15 cellular contexts compared by ENCODE assay signal in the genomic region with DNA sequence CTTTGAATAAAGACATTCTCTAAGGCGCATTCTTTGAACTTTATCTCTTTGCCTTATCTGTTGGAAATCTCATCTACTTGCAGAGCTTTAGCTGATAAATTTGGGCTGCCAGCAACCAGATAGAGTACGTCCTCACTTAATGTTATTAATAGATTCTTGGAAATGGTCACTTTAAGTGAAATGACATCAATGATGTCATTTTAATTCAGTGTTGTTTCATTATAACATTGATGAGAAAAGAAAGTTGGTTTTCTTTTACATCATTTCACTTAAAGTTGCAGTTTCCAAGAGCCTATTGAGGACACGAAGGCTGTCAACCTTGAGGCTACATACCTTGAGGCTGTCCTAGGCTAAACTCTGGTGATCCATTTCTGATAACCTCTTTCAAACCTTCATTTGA. TPM values are rescaled to one million over a fixed set of nuclear protein-coding genes. Genes with fewer than 3 reads are reported as not detected.
A peak's percentile ranks its signal among the peaks of the same experiment; 100 is the strongest.
DNase-seq lines count a peak whose midpoint lies in the region; ATAC-seq and TF ChIP-seq lines count a peak whose summit lies in the region.
"Had no signal": no experiment of that assay in that cellular context is flagged by ENCODE, and none has a peak within 500 bp of the region (broad histone marks: within the 10 kb centered on the region; RNA-seq: fewer than 3 reads in every experiment).

No MANE protein-coding gene starts in this region.

- H3K27ac ChIP-seq in CD4-positive, alpha-beta memory T cell (ENCODE audit: low read depth, low read length) = no peak overlapping the region
- H3K27ac ChIP-seq: 22Rv1, BLaER1, GM23248 had no signal

- H3K27ac Mint-ChIP-seq in activated CD4-positive, alpha-beta T cell treated with anti-CD3 and anti-CD28 coated beads for 36 hours = peak overlapping the region; percentile 16
- H3K27ac Mint-ChIP-seq in Caco-2 (ENCODE audit: unreplicated experiment) = peak overlapping the region; percentile 44
- peak overlapping the region; percentile 77 for H3K27ac Mint-ChIP-seq in chondrocyte (ENCODE audit: unreplicated experiment)
- peak overlapping the region; percentile 7 for H3K27ac Mint-ChIP-seq in mesothelial cell of epicardium
- no peak overlapping the region for H3K27ac Mint-ChIP-seq in CD4-positive, alpha-beta memory T cell

- peaks cover 50% of the 10 kb centered on the region for H3K36me3 Mint-ChIP-seq in activated CD4-positive, alpha-beta T cell treated with anti-CD3 and anti-CD28 coated beads for 36 hours (ENCODE audit: low read depth)
- peaks cover 65% of the 10 kb centered on the region for H3K36me3 Mint-ChIP-seq in Caco-2 (ENCODE audit: insufficient read depth, unreplicated experiment)
- H3K36me3 Mint-ChIP-seq in chondrocyte (ENCODE audit: low read depth) = peaks cover 29% of the 10 kb centered on the region
- H3K36me3 Mint-ChIP-seq in mesothelial cell of epicardium = peaks cover 26% of the 10 kb centered on the region
- peaks cover 27 to 41% of the 10 kb centered on the region in 2 donors for H3K36me3 Mint-ChIP-seq in CD4-positive, alpha-beta memory T cell

- DNase-seq in activated CD4-positive, alpha-beta T cell treated with anti-CD3 and anti-CD28 coated beads for 36 hours = no peak
- DNase-seq in activated CD4-positive, alpha-beta T cell treated with anti-CD3 and anti-CD28 coated beads for 1 hour = no peak
- DNase-seq in Caco-2 (peak in 1 of 2 experiments; percentile 35), chondrocyte (ENCODE audit: low spot score) (no peak), mesothelial cell of epicardium (ENCODE audit: low spot score in 2 of 2, unreplicated experiment in 2 of 2) (no peak), NCI-H774 (lab: John Stamatoyannopoulos, UW) (no peak), cardiac septum (ENCODE audit: low spot score) (no peak)
- DNase-seq in CD4-positive, alpha-beta memory T cell = no peak
- DNase-seq: Calu3, DMS 273 treated with DMSO at 0.1 percent for 48 hours, GM23248, H7 had no signal

- no peaks in the 10 kb centered on the region for H3K27me3 Mint-ChIP-seq in activated CD4-positive, alpha-beta T cell treated with anti-CD3 and anti-CD28 coated beads for 36 hours
- H3K27me3 Mint-ChIP-seq in Caco-2 (ENCODE audit: insufficient read depth, unreplicated experiment) (no peaks in the 10 kb centered on the region), chondrocyte (ENCODE audit: low read depth) (no peaks in the 10 kb centered on the region), mesothelial cell of epicardium (ENCODE audit: low read depth) (no peaks in the 10 kb centered on the region)
- no peaks in the 10 kb centered on the region for H3K27me3 Mint-ChIP-seq in CD4-positive, alpha-beta memory T cell
- H3K27me3 Mint-ChIP-seq: IgD-negative memory B cell had no signal

- CTCF ChIA-PET in activated CD4-positive, alpha-beta T cell treated with anti-CD3 and anti-CD28 coated beads for 36 hours (lab: Charles Lee) = interaction anchor here (0.6 kb wide), 1 partner anchor 631 kb away, joined by 4 read pairs; no protein-coding TSS in a partner anchor
- CTCF ChIA-PET in Caco-2 (lab: Charles Lee) = no interaction called here
- CTCF ChIA-PET in CD4-positive, alpha-beta memory T cell (lab: Charles Lee; ENCODE audit: partially characterized antibody) = no interaction called here

- H3K4me1 Mint-ChIP-seq in activated CD4-positive, alpha-beta T cell treated with anti-CD3 and anti-CD28 coated beads for 36 hours = peaks cover 34% of the 10 kb centered on the region
- H3K4me1 Mint-ChIP-seq in Caco-2 (ENCODE audit: low read depth, unreplicated experiment) = peaks cover 37% of the 10 kb centered on the region
- H3K4me1 Mint-ChIP-seq in chondrocyte (ENCODE audit: low read depth) = peaks cover 66% of the 10 kb centered on the region
- H3K4me1 Mint-ChIP-seq in mesothelial cell of epicardium = peaks cover 6% of the 10 kb centered on the region
- H3K4me1 Mint-ChIP-seq in CD4-positive, alpha-beta memory T cell = peaks cover 38 to 60% (median 48%) of the 10 kb centered on the region in 4 donors

- BruUV-seq in Caco-2 (replicated peaks; lab: Mats Ljungman, UMichigan) = no TSS peak

- TF ChIP-seq CTCF in Caco-2 (IDR thresholded peaks at IDR 0.05; ENCODE audit: insufficient read depth in 1 of 2, low read depth in 1 of 2, low read length in 1 of 2, severe bottlenecking in 1 of 2, unreplicated experiment in 1 of 2) (no peak), chondrocyte (IDR thresholded peaks at IDR 0.05) (no peak), mesothelial cell of epicardium (IDR thresholded peaks at IDR 0.05; ENCODE audit: unreplicated experiment) (no peak)

- POLR2A ChIA-PET in activated CD4-positive, alpha-beta T cell treated with anti-CD3 and anti-CD28 coated beads for 36 hours (lab: Charles Lee) = no interaction called here
- POLR2A ChIA-PET in Caco-2 (lab: Charles Lee) = interaction anchor here (0.6 kb wide), 1 partner anchor 1828 kb away, joined by 3 read pairs; no protein-coding TSS in a partner anchor
- POLR2A ChIA-PET in CD4-positive, alpha-beta memory T cell (lab: Charles Lee; ENCODE audit: partially characterized antibody) = no interaction called here

- ATAC-seq in activated CD4-positive, alpha-beta T cell treated with anti-CD3 and anti-CD28 coated beads for 36 hours = no peak

- H3K36me3 ChIP-seq in Caco-2 (ENCODE audit: control insufficient read depth, insufficient read depth, low read length) = no peaks in the 10 kb centered on the region
- peaks cover 7% of the 10 kb centered on the region for H3K36me3 ChIP-seq in CD4-positive, alpha-beta memory T cell (ENCODE audit: insufficient read depth, low read length)

- H3K27me3 ChIP-seq in Caco-2 (replicated peaks; ENCODE audit: control insufficient read depth, insufficient read depth, low read length) = no peaks in the 10 kb centered on the region
- H3K27me3 ChIP-seq in CD4-positive, alpha-beta memory T cell (ENCODE audit: insufficient read depth, low read length) = no peaks in the 10 kb centered on the region
- H3K27me3 ChIP-seq: BLaER1 had no signal

- H3K4me1 ChIP-seq in Caco-2 = peaks cover 35% of the 10 kb centered on the region
- H3K4me1 ChIP-seq in CD4-positive, alpha-beta memory T cell (ENCODE audit: insufficient read depth, low read length) = peaks cover 50% of the 10 kb centered on the region

- H3K4me3 ChIP-seq in Caco-2 (ENCODE audit: low read depth, low read length) = no peak overlapping the region
- H3K4me3 ChIP-seq in CD4-positive, alpha-beta memory T cell (ENCODE audit: low read length in 2 of 2) = no peak overlapping the region
- H3K4me3 ChIP-seq: BLaER1, GM23248 had no signal

- no peaks in the 10 kb centered on the region for H3K9me3 ChIP-seq in Caco-2
- no peaks in the 10 kb centered on the region for H3K9me3 ChIP-seq in CD4-positive, alpha-beta memory T cell (ENCODE audit: control insufficient read depth in 1 of 2, low read length in 2 of 2)
- H3K9me3 ChIP-seq: BLaER1 had no signal

- no peaks in the 10 kb centered on the region for H3K9me3 Mint-ChIP-seq in activated CD4-positive, alpha-beta T cell treated with anti-CD3 and anti-CD28 coated beads for 36 hours (ENCODE audit: low read depth)
- H3K9me3 Mint-ChIP-seq in Caco-2 (ENCODE audit: unreplicated experiment) (no peaks in the 10 kb centered on the region), chondrocyte (ENCODE audit: low read depth) (no peaks in the 10 kb centered on the region), mesothelial cell of epicardium (no peaks in the 10 kb centered on the region)
- no peaks in the 10 kb centered on the region for H3K9me3 Mint-ChIP-seq in CD4-positive, alpha-beta memory T cell
- H3K9me3 Mint-ChIP-seq: IgD-negative memory B cell had no signal

- no peak overlapping the region for H3K4me3 Mint-ChIP-seq in activated CD4-positive, alpha-beta T cell treated with anti-CD3 and anti-CD28 coated beads for 36 hours
- peak overlapping the region; percentile 13 for H3K4me3 Mint-ChIP-seq in Caco-2 (ENCODE audit: unreplicated experiment)
- H3K4me3 Mint-ChIP-seq in chondrocyte (ENCODE audit: unreplicated experiment) = no peak overlapping the region
- no peak overlapping the region for H3K4me3 Mint-ChIP-seq in mesothelial cell of epicardium
- no peak overlapping the region for H3K4me3 Mint-ChIP-seq in CD4-positive, alpha-beta memory T cell
- H3K4me3 Mint-ChIP-seq: IgD-negative memory B cell had no signal

- intact Hi-C loops in activated CD4-positive, alpha-beta T cell treated with anti-CD3 and anti-CD28 coated beads for 36 hours (cut with DNase I, micrococcal nuclease) = no loop called here
- intact Hi-C loops in Caco-2 (cut with micrococcal nuclease; ENCODE audit: unreplicated experiment) (loop anchor here (1.0 to 2.0 kb wide), 2 partner anchors 10 to 58 kb away; a partner anchor contains a TSS), cardiac septum (cut with DNase I) (no loop called here)
- intact Hi-C loops in CD4-positive, alpha-beta memory T cell (cut with micrococcal nuclease) = no loop called here

RNA-seq across cellular contexts. Expression of a gene that starts 9.3 kb away (rescaled TPM):
- total RNA-seq in activated CD4-positive, alpha-beta T cell treated with anti-CD3 and anti-CD28 coated beads for 36 hours = 10 to 100 TPM; 43.4 to 49.5 TPM
- 90.4 and 91.9 TPM in 2 replicates for total RNA-seq in Caco-2 (2022)
- total RNA-seq in chondrocyte = 110 to 129 TPM (median 111 TPM) in 3 replicates
- 94.3 to 98.7 TPM (median 96.1 TPM) in 3 replicates for total RNA-seq in mesothelial cell of epicardium
- total RNA-seq in CD4-positive, alpha-beta memory T cell = 10 to 100 TPM; 61.8 to 74.8 TPM
- 10 to 100 TPM; 23.4 to 28.9 TPM for polyA plus RNA-seq in CD4-positive, alpha-beta memory T cell
- total RNA-seq in cardiac septum = 56.4 TPM

RNA-seq across cellular contexts. Expression of a gene that starts 59.0 kb away (rescaled TPM):
- 10 to 100 TPM; 20.5 to 24.6 TPM for total RNA-seq in activated CD4-positive, alpha-beta T cell treated with anti-CD3 and anti-CD28 coated beads for 36 hours
- total RNA-seq in Caco-2 (2022) (22.6 and 26.9 TPM in 2 replicates), chondrocyte (23.9 to 31.4 TPM (median 29.0 TPM) in 3 replicates), mesothelial cell of epicardium (17.5 to 20.8 TPM (median 17.6 TPM) in 3 replicates), cardiac septum (7.3 TPM)
- total RNA-seq in CD4-positive, alpha-beta memory T cell = 1 to 10 TPM; 2.9 to 3.5 TPM
- 10 to 100 TPM in 1 of 2 donors, 1 to 10 TPM in 1; 9.9 to 26.2 TPM for polyA plus RNA-seq in CD4-positive, alpha-beta memory T cell

Comparison
In these comparisons a context has a peak if more than half of its experiments do, and no peak if none do; other contexts are left out.
1. H3K27ac Mint-ChIP-seq: peak in activated CD4-positive, alpha-beta T cell treated with anti-CD3 and anti-CD28 coated beads for 36 hours (single experiment), Caco-2 (single experiment), chondrocyte (single experiment) and mesothelial cell of epicardium (single experiment); none in CD4-positive, alpha-beta memory T cell (0 of 7).